ENCODE assay signal across 20 cellular contexts in genomic region chr6:38522322-38522721, GRCh38.
DNase-seq lines count a peak whose midpoint lies in the region; ATAC-seq and TF ChIP-seq lines count a peak whose summit lies in the region.
"Had no signal": no experiment of that assay in that cellular context is flagged by ENCODE, and none has a peak within 500 bp of the region (broad histone marks: within the 10 kb centered on the region; RNA-seq: fewer than 3 reads in every experiment).

No MANE protein-coding gene starts in this region.

- intact Hi-C loops in left cardiac atrium (cut with DNase I), result no loop called here

- peak; percentile 41 for DNase-seq in Ammon's horn (ENCODE audit: low spot score)
- DNase-seq in cardiac fibroblast (ENCODE audit: low read depth in 2 of 2), result peak; percentile 70 to 77
- DNase-seq in left cardiac atrium, result no peak
- peak; percentile 63 for DNase-seq in pons (ENCODE audit: low spot score)
- no peak for DNase-seq in NCI-H2171 treated with DMSO at 0.1 percent for 48 hours (lab: John Stamatoyannopoulos, UW)
- DNase-seq in cortex of kidney (lab: John Stamatoyannopoulos, UW), result no peak
- DNase-seq: activated CD4-positive, alpha-beta T cell treated with anti-CD3 and anti-CD28 coated beads, Interleukin-2, amount 50 U/mL, for 48 hours; activated naive CD4-positive, alpha-beta T cell treated with anti-CD3 and anti-CD28 coated beads, Interleukin-2, amount 10 ng/mL, durations not matched to agents 7 days and 5 days; activated T-cell treated with anti-CD3 and anti-CD28 coated beads for 4 hours; COR-L47; EL; erythroblast; kidney; NCI-H2029; NCI-H446 treated with DMSO at 0.1 percent for 48 hours; occipital lobe; upper lobe of right lung had no signal

- H3K4me3 ChIP-seq in cardiac fibroblast (replicated peaks in 1 of 2; ENCODE audit: low read depth in 2 of 2, low read length in 2 of 2), result no peak overlapping the region
- H3K4me3 ChIP-seq: K562, upper lobe of right lung had no signal

- ATAC-seq in left cardiac atrium (peak; percentile 36 to 47), GM21423 (IDR thresholded peaks at IDR 0.05; ENCODE audit: unreplicated experiment) (no peak), GM18868 (IDR thresholded peaks at IDR 0.05; ENCODE audit: unreplicated experiment) (no peak)
- ATAC-seq: K562, upper lobe of right lung had no signal

- no peak for TF ChIP-seq CTCF in cardiac fibroblast (IDR thresholded peaks at IDR 0.05; ENCODE audit: low read depth, low read length)

Comparison
In these comparisons a context has a peak if more than half of its experiments do, and no peak if none do; other contexts are left out.
1. DNase-seq: peak in Ammon's horn (single experiment), cardiac fibroblast (2 of 2) and pons (single experiment); none in left cardiac atrium (single experiment), NCI-H2171 treated with DMSO at 0.1 percent for 48 hours (single experiment) and cortex of kidney (single experiment).
2. ATAC-seq: peak in left cardiac atrium (2 of 2); none in GM21423 (single experiment) and GM18868 (single experiment).